Comparison of ENCODE assay signal across 8 cellular contexts in the genomic region with DNA sequence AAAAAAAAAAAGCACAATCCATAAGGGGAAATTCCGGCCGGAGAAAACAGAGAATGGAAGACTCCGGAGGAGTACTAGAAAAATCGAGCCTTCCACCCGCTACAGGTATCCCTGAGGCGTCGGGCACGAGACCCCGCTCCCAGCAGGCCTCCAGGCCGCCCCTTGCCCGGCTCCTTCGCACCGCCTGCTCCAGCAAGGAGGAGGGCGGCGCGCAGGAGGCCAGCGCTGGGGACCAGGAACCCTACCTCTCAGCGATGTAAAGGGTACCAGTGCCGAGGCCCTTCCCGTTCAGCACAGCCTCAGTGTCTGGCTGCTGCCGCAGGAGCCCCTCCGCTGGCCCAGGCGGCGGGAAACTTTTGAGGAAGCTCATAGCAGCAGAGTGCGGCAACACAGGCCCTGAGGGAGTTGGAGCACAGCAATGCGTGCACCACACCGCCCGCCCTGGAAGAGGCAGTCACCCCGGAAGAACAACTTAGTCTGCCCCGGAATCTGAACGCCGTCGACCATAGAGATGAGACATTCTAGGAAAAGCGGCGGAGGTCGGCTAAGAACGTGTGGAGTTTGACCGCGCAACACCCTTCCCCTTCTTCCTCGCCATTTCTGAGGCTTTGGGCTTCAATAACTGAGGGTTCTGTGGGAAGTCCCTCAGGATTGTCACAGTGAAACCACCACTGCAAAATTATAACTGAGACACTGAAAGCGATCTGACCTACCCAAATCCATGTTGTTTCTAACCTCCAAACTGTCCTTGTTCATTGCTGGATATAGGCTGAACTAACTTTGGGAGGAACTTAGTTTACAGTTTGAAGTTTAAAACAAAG. TPM values are rescaled to one million over a fixed set of nuclear protein-coding genes. Genes with fewer than 3 reads are reported as not detected.
DNase-seq lines count a peak whose midpoint lies in the region; ATAC-seq and TF ChIP-seq lines count a peak whose summit lies in the region.

A gene with protein sequence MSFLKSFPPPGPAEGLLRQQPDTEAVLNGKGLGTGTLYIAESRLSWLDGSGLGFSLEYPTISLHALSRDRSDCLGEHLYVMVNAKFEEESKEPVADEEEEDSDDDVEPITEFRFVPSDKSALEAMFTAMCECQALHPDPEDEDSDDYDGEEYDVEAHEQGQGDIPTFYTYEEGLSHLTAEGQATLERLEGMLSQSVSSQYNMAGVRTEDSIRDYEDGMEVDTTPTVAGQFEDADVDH (minus strand): TSS at position 450 of the 821 bp plus-strand sequence. CDS start 80 bp downstream, at position 370.

- peak within 1 kb of the TSS; percentile 93 for H3K4me3 Mint-ChIP-seq in activated CD8-positive, alpha-beta T cell treated with anti-CD3 and anti-CD28 coated beads, Interleukin-2, amount 10 ng/mL, durations not matched to agents 7 days and 5 days

- peak within 1 kb of the TSS; percentile 76 for H3K4me3 ChIP-seq in lung

- CTCF ChIA-PET in activated CD8-positive, alpha-beta T cell treated with anti-CD3 and anti-CD28 coated beads, Interleukin-2, amount 10 ng/mL, durations not matched to agents 7 days and 5 days (lab: Charles Lee): interaction anchor here (1.3 kb wide), 1 partner anchor 12 kb away, joined by 3 read pairs; no protein-coding TSS in a partner anchor

- H3K4me1 Mint-ChIP-seq in activated CD8-positive, alpha-beta T cell treated with anti-CD3 and anti-CD28 coated beads, Interleukin-2, amount 10 ng/mL, durations not matched to agents 7 days and 5 days (ENCODE audit: low read depth): peaks cover 40% of the 10 kb centered on the region

- H3K4me1 ChIP-seq in lung (ENCODE audit: control insufficient read depth in 2 of 2, insufficient read depth in 2 of 2, low read length in 2 of 2): peaks cover 7 to 12% of the 10 kb centered on the region in 2 donors

- H3K27ac ChIP-seq in lung (ENCODE audit: low read depth in 1 of 2, low read length in 1 of 2): peak within 1 kb of the TSS; percentile 58 to 87

- H3K27me3 ChIP-seq in lung (ENCODE audit: control insufficient read depth, insufficient read depth): no peaks in the 10 kb centered on the region

- DNase-seq in CD1c-positive myeloid dendritic cell (ENCODE audit: extremely low spot score) (peak; percentile 90), NCI-H82 treated with DMSO at 0.1 percent for 48 hours (lab: John Stamatoyannopoulos, UW; ENCODE audit: unreplicated experiment) (peak; percentile 79), lung (ENCODE audit: low spot score) (peak; percentile 86)
- peak; percentile 86 for DNase-seq in activated CD8-positive, alpha-beta T cell treated with anti-CD3 and anti-CD28 coated beads, Interleukin-2, amount 10 ng/mL, durations not matched to agents 7 days and 5 days
- DNase-seq in effector CD4-positive, alpha-beta T cell: peak; percentile 68
- DNase-seq in stimulated activated CD4-positive, alpha-beta T cell treated with anti-CD3 and anti-CD28 coated beads, TNF-alpha, amount 100 ng/mL, for 4 hours (ENCODE audit: low read depth in 3 of 3): peak; percentile 60 to 67 (median 64)

- no peaks in the 10 kb centered on the region for H3K9me3 ChIP-seq in lung (ENCODE audit: control insufficient read depth in 2 of 2, insufficient read depth in 1 of 2, low read length in 1 of 2)

- H3K27me3 Mint-ChIP-seq in activated CD8-positive, alpha-beta T cell treated with anti-CD3 and anti-CD28 coated beads, Interleukin-2, amount 10 ng/mL, durations not matched to agents 7 days and 5 days (ENCODE audit: low read depth): no peaks in the 10 kb centered on the region

- H3K27ac Mint-ChIP-seq in activated CD8-positive, alpha-beta T cell treated with anti-CD3 and anti-CD28 coated beads, Interleukin-2, amount 10 ng/mL, durations not matched to agents 7 days and 5 days: peak within 1 kb of the TSS; percentile 93

- peaks cover 7% of the 10 kb centered on the region for H3K9me3 Mint-ChIP-seq in activated CD8-positive, alpha-beta T cell treated with anti-CD3 and anti-CD28 coated beads, Interleukin-2, amount 10 ng/mL, durations not matched to agents 7 days and 5 days (ENCODE audit: insufficient read depth)

- POLR2A ChIA-PET in activated CD8-positive, alpha-beta T cell treated with anti-CD3 and anti-CD28 coated beads, Interleukin-2, amount 10 ng/mL, durations not matched to agents 7 days and 5 days (lab: Charles Lee): no interaction called here

- no peaks in the 10 kb centered on the region for H3K36me3 ChIP-seq in lung (ENCODE audit: control insufficient read depth in 2 of 2, insufficient read depth in 2 of 2, low read length in 2 of 2)

- 1% methylated on average over 41 of the region's 41 CpGs for WGBS in lung, 2 donors

- ATAC-seq in GM19397 (IDR thresholded peaks at IDR 0.05; ENCODE audit: unreplicated experiment) (peak; percentile 93), HG03575 (IDR thresholded peaks at IDR 0.05; ENCODE audit: extremely low read depth, insufficient number of reproducible peaks, low FRiP score, unreplicated experiment) (peak; percentile 73), lung (ENCODE audit: insufficient read depth, low FRiP score) (peak; percentile 92)
- ATAC-seq in activated CD8-positive, alpha-beta T cell treated with anti-CD3 and anti-CD28 coated beads, Interleukin-2, amount 10 ng/mL, durations not matched to agents 7 days and 5 days: peak; percentile 100

- peaks cover 25% of the 10 kb centered on the region for H3K36me3 Mint-ChIP-seq in activated CD8-positive, alpha-beta T cell treated with anti-CD3 and anti-CD28 coated beads, Interleukin-2, amount 10 ng/mL, durations not matched to agents 7 days and 5 days (ENCODE audit: low read depth)

- no peak for TF ChIP-seq CTCF in lung (IDR thresholded peaks at IDR 0.05; ENCODE audit: control extremely low read depth, extremely low read depth)

RNA-seq across cellular contexts. Expression of the gene that starts here (rescaled TPM):
- total RNA-seq in activated CD8-positive, alpha-beta T cell treated with anti-CD3 and anti-CD28 coated beads, Interleukin-2, amount 10 ng/mL, durations not matched to agents 7 days and 5 days: 100 to 1,000 TPM in 1 of 2 experiments, 10 to 100 TPM in 1; 99.9 to 103 TPM
- 100 to 1,000 TPM in 1 of 2 donors, 10 to 100 TPM in 1; 64.5 to 135 TPM for total RNA-seq in lung
- 10 to 100 TPM; 42.5 to 63.6 TPM for polyA plus RNA-seq in lung

Comparison
In these comparisons a context has a peak if more than half of its experiments do, and no peak if none do; other contexts are left out.
1. Peak in every context shown above with its lines: DNase-seq, ATAC-seq, H3K4me3 ChIP-seq and H3K27ac ChIP-seq.